ENCODE assay signal across 8 cellular contexts in the genomic region with DNA sequence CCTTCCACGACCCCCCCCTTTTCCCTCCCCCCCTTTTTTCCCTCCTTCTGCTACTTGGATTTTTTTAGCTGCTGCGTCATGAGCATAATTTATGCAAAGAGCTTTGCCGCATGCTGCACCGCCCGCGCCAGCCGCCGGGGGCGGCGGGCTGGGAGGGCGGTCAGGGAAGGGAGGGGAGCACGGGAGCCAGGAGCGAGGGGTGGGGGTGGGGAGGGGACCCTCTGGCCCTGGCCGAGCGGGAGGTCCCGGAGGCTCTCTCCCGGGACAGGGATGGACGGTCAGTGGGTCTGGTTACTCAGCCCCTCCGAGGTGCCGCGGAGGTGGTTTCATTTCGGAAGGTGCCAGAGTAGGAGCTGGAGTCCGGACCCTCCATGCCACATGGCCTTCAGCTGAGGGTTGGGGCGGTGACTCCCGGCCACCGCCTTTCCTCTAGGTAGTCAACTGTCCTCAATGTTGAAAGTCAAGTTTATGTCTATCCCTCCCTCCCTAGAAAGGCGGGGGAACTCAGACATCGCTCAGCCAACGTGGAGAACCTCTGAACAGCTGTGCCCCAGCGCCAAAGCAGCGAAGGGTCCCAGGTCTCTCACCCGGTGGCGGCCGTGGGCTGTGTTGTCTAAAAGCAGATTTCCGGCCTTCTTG. TPM values are rescaled to one million over a fixed set of nuclear protein-coding genes. Genes with fewer than 3 reads are reported as not detected.
A peak's percentile ranks its signal among the peaks of the same experiment; 100 is the strongest.
DNase-seq lines count a peak whose midpoint lies in the region; ATAC-seq and TF ChIP-seq lines count a peak whose summit lies in the region.

A gene with protein sequence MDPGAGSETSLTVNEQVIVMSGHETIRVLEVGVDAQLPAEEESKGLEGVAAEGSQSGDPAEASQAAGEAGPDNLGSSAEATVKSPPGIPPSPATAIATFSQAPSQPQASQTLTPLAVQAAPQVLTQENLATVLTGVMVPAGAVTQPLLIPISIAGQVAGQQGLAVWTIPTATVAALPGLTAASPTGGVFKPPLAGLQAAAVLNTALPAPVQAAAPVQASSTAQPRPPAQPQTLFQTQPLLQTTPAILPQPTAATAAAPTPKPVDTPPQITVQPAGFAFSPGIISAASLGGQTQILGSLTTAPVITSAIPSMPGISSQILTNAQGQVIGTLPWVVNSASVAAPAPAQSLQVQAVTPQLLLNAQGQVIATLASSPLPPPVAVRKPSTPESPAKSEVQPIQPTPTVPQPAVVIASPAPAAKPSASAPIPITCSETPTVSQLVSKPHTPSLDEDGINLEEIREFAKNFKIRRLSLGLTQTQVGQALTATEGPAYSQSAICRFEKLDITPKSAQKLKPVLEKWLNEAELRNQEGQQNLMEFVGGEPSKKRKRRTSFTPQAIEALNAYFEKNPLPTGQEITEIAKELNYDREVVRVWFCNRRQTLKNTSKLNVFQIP (minus strand): TSS at position 95 of the 639 bp plus-strand sequence. CDS start 11,226 bp downstream, outside the sequence.

- H3K27me3 Mint-ChIP-seq in GM23338 (ENCODE audit: insufficient read depth, low read depth, poor library complexity) = peaks cover 2% of the 10 kb centered on the region

- peak within 1 kb of the TSS; percentile 75 for H3K4me3 Mint-ChIP-seq in GM23338

- H4K20me1 ChIP-seq in GM23338 (replicated peaks; ENCODE audit: insufficient read depth) (no peaks in the 10 kb centered on the region), osteoblast (ENCODE audit: insufficient read depth, low read length) (no peaks in the 10 kb centered on the region)

- H3K36me3 ChIP-seq in ES-I3 (ENCODE audit: insufficient read depth, low read length) (no peaks in the 10 kb centered on the region), GM23338 (ENCODE audit: insufficient read depth) (no peaks in the 10 kb centered on the region), SJSA1 (no peaks in the 10 kb centered on the region; the same call in 1 of the 2 replicates), osteoblast (ENCODE audit: insufficient read depth, low read length) (no peaks in the 10 kb centered on the region), thymus (ENCODE audit: control insufficient read depth, insufficient read depth) (no peaks in the 10 kb centered on the region)

- no peaks in the 10 kb centered on the region for H3K27me3 ChIP-seq in GM23338 (ENCODE audit: insufficient read depth)
- no peaks in the 10 kb centered on the region for H3K27me3 ChIP-seq in SJSA1 (replicated peaks)
- H3K27me3 ChIP-seq in osteoblast (ENCODE audit: insufficient read depth, low read length) = no peaks in the 10 kb centered on the region
- H3K27me3 ChIP-seq in thymus (ENCODE audit: control insufficient read depth, insufficient read depth) = peaks cover 3% of the 10 kb centered on the region

- no peaks in the 10 kb centered on the region for H3K9me3 Mint-ChIP-seq in GM23338
- peaks cover 0 to 4% of the 10 kb centered on the region in 2 donors for H3K9me3 Mint-ChIP-seq in activated naive CD4-positive, alpha-beta T cell treated with anti-CD3 and anti-CD28 coated beads, Interleukin-2, amount 50 U/mL, for 72 hours

- peak within 1 kb of the TSS; percentile 80 for H2AFZ ChIP-seq in GM23338
- peak within 1 kb of the TSS; percentile 86 for H2AFZ ChIP-seq in osteoblast (ENCODE audit: low read length)

- ATAC-seq in GM23338 = peak; percentile 79
- ATAC-seq in activated naive CD4-positive, alpha-beta T cell treated with anti-CD3 and anti-CD28 coated beads, Interleukin-2, amount 50 U/mL, for 72 hours = peak; percentile 82

- TF ChIP-seq CTCF in GM23338 (conservative IDR thresholded peaks at IDR 0.05; ENCODE audit: low read depth in 2 of 2) (peak; percentile 11 to 46; a peak in 3 of 4 replicates), osteoblast (IDR thresholded peaks at IDR 0.05; ENCODE audit: extremely low read depth, low read depth, low read length) (peak; percentile 33)

- H3K9me2 ChIP-seq in GM23338 (ENCODE audit: insufficient read depth) = no peaks in the 10 kb centered on the region

- H3K36me3 Mint-ChIP-seq in GM23338 (ENCODE audit: low read depth) = no peaks in the 10 kb centered on the region
- peaks cover 5 to 6% of the 10 kb centered on the region in 2 donors for H3K36me3 Mint-ChIP-seq in activated naive CD4-positive, alpha-beta T cell treated with anti-CD3 and anti-CD28 coated beads, Interleukin-2, amount 50 U/mL, for 72 hours

- WGBS in thymus = under 1% methylated on average over 35 of the region's 35 CpGs

- H3K27ac ChIP-seq in GM23338 (ENCODE audit: low read depth) = peak within 1 kb of the TSS; percentile 95
- H3K27ac ChIP-seq in SJSA1 = peak within 1 kb of the TSS; percentile 74
- peak within 1 kb of the TSS; percentile 83 for H3K27ac ChIP-seq in osteoblast (ENCODE audit: low read depth, low read length)
- H3K27ac ChIP-seq in thymus (ENCODE audit: low read depth) = peak within 1 kb of the TSS; percentile 87

- peaks cover 18% of the 10 kb centered on the region; the same call in 1 of the 2 replicates for H3F3A ChIP-seq in GM23338 (replicated peaks; ENCODE audit: low read depth)

- DNase-seq in GM23338 (ENCODE audit: low spot score) (peak; percentile 93), LoVo (ENCODE audit: low spot score) (peak; percentile 87), SJSA1 (ENCODE audit: low read depth in 1 of 2, low spot score in 2 of 2) (peak; percentile 68 to 73), head of caudate nucleus (peak; percentile 33 to 90 (median 77)), osteoblast (ENCODE audit: insufficient read length, low spot score, missing footprints) (peak; percentile 99)
- peak; percentile 65 to 74 for DNase-seq in activated naive CD4-positive, alpha-beta T cell treated with anti-CD3 and anti-CD28 coated beads, Interleukin-2, amount 50 U/mL, for 72 hours (ENCODE audit: low spot score in 2 of 2)

- H3K9ac ChIP-seq in ES-I3 (ENCODE audit: low read depth, low read length) = peak within 1 kb of the TSS; percentile 74

- H3K79me2 ChIP-seq in GM23338 (replicated peaks; ENCODE audit: insufficient read depth) = peaks cover 16% of the 10 kb centered on the region; the same call in 1 of the 2 replicates
- peaks cover 7% of the 10 kb centered on the region for H3K79me2 ChIP-seq in osteoblast (ENCODE audit: insufficient read depth, low read length)

- intact Hi-C loops in head of caudate nucleus (cut with DNase I) = no loop called here

- peaks cover 7% of the 10 kb centered on the region for H3K4me1 ChIP-seq in ES-I3 (ENCODE audit: insufficient read depth, low read length)
- peaks cover 22% of the 10 kb centered on the region for H3K4me1 ChIP-seq in GM23338 (ENCODE audit: insufficient read depth)
- H3K4me1 ChIP-seq in SJSA1 (replicated peaks) = peaks cover 9% of the 10 kb centered on the region
- peaks cover 15% of the 10 kb centered on the region for H3K4me1 ChIP-seq in osteoblast (ENCODE audit: insufficient read depth, low read length)
- H3K4me1 ChIP-seq in thymus (ENCODE audit: control insufficient read depth, insufficient read depth, low read length) = peaks cover 9% of the 10 kb centered on the region

- H3K27ac Mint-ChIP-seq in GM23338 = peak within 1 kb of the TSS; percentile 92
- peak within 1 kb of the TSS; percentile 72 to 91 for H3K27ac Mint-ChIP-seq in activated naive CD4-positive, alpha-beta T cell treated with anti-CD3 and anti-CD28 coated beads, Interleukin-2, amount 50 U/mL, for 72 hours

- H3K4me1 Mint-ChIP-seq in GM23338 = peaks cover 17% of the 10 kb centered on the region

- H3K9me3 ChIP-seq in ES-I3 (ENCODE audit: control insufficient read depth, insufficient read depth, low read length) (no peaks in the 10 kb centered on the region), SJSA1 (replicated peaks) (no peaks in the 10 kb centered on the region), osteoblast (ENCODE audit: low read depth, low read length) (no peaks in the 10 kb centered on the region), thymus (ENCODE audit: control insufficient read depth) (no peaks in the 10 kb centered on the region)

- H3K4me3 ChIP-seq in GM23338 = peak within 1 kb of the TSS; percentile 63
- H3K4me3 ChIP-seq in SJSA1 = peak within 1 kb of the TSS; percentile 73
- peak within 1 kb of the TSS; percentile 88 for H3K4me3 ChIP-seq in osteoblast (ENCODE audit: insufficient read depth, low read length)
- H3K4me3 ChIP-seq in thymus (ENCODE audit: low read length) = peak within 1 kb of the TSS; percentile 88

- peak within 1 kb of the TSS; percentile 86 for H3K4me2 ChIP-seq in GM23338
- H3K4me2 ChIP-seq in osteoblast (ENCODE audit: insufficient read depth, low read length) = peak within 1 kb of the TSS; percentile 90

TF ChIP-seq in GM23338, 12 proteins besides CTCF, POLR2A, EP300 and RAD21:
- TF ChIP-seq CREB1 (CRISPR knock-in tag; IDR thresholded peaks at IDR 0.05; ENCODE audit: low read depth) (peak; percentile 60), ZNF331 (CRISPR knock-in tag; IDR thresholded peaks at IDR 0.05; ENCODE audit: low read depth) (no peak), POLR2AphosphoS5 (IDR thresholded peaks at IDR 0.05; ENCODE audit: low read depth) (peak; percentile 51)

RNA-seq across cellular contexts. Expression of the gene that starts here (rescaled TPM):
- total RNA-seq in GM23338 (2014; rRNA removed; shearing (Covaris generic)) = 2.6 and 3.0 TPM in 2 replicates
- 3.9 and 4.0 TPM in 2 replicates for polyA plus RNA-seq in GM23338 (2016; fragmentation: Nextera tagmentation; extraction: Ambion mirVana)
- total RNA-seq in SJSA1 (2014; rRNA removed; shearing (Covaris generic)) = 1.2 and 5.8 TPM in 2 replicates
- total RNA-seq in activated naive CD4-positive, alpha-beta T cell treated with anti-CD3 and anti-CD28 coated beads, Interleukin-2, amount 50 U/mL, for 72 hours = 10 to 100 TPM in 1 of 2 donors, 1 to 10 TPM in 1; 7.3 to 14.9 TPM
- 6.8 and 7.6 TPM in 2 replicates for total RNA-seq in osteoblast
- 7.9 TPM for polyA plus RNA-seq in thymus

Comparison
In these comparisons a context has a peak if more than half of its experiments do, and no peak if none do; other contexts are left out.
1. Peak in every context shown above with its lines: DNase-seq, ATAC-seq, H3K4me3 ChIP-seq and H3K27ac ChIP-seq.